9 cellular contexts compared by ENCODE assay signal in the genomic region with DNA sequence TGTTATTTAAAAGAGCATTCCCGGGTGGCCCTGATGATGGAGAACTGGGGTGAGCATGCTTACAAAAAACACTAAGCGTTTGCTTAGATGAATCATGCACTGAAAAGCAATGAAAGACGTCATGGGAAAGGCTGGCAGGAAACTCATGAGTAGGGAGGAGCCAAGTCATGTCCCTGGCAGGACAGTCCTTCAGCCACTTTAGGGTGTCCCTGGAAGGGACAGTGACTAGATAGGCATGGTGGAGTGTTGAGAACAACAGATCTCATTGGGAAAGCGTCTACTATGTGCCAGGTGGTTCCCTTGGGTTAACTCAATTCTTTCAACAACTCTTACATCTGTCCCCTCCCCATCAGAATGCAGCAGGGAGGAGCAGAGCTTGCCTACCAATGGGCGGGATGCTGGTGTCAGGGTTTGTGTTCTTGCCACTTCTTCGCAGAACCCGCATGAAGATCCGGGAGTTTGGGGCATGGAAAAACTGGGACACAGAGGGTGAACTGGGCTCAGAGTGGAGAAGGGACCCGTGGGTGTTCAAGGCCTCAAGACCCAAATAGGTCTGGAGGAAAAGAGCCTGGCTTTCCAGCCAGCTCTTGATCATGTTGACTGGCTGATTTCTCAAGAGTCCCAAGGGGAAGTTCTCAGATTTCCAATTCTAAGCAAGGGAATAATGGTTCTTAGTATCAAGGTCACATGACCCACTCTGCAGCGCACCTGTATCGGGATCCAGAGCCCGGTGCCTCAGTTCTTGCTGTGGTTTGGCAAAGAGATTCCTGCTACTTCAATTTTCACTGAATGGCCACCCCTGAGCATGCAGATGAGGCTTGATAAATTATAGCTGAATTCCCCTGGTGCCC.
DNase-seq lines count a peak whose midpoint lies in the region; ATAC-seq and TF ChIP-seq lines count a peak whose summit lies in the region.
"Had no signal": no experiment of that assay in that cellular context is flagged by ENCODE, and none has a peak within 500 bp of the region (broad histone marks: within the 10 kb centered on the region; RNA-seq: fewer than 3 reads in every experiment).

No MANE protein-coding gene starts in this region.

- POLR2A ChIA-PET in AG04450 (lab: Yijun Ruan, JAX): interaction anchor here (0.8 kb wide), 1 partner anchor 654 kb away, joined by 3 read pairs; a partner anchor contains a TSS

- intact Hi-C loops in lower lobe of right lung (cut with DNase I): no loop called here

- peak; percentile 46 to 49 for ATAC-seq in lower lobe of right lung
- no peak for ATAC-seq in stimulated activated naive B cell treated with anti-CD40 and anti-IgM and Interleukin-4, amounts not matched to agents 10 μg/mL and 1 μg/mL and 100 μg/mL, for 72 hours (replicated peaks)

- peak overlapping the region; percentile 75 for H3K27ac ChIP-seq in AG04450 (ENCODE audit: low read depth, low read length)
- no peak overlapping the region for H3K27ac ChIP-seq in lower lobe of right lung

- H3K9me3 ChIP-seq in AG04450 (ENCODE audit: control insufficient read depth, insufficient read depth, low read length): no peaks in the 10 kb centered on the region; the same call in 1 of the 2 replicates
- no peaks in the 10 kb centered on the region for H3K9me3 ChIP-seq in lower lobe of right lung

- H3K9me3 Mint-ChIP-seq in stimulated activated naive B cell treated with anti-CD40 and anti-IgM and Interleukin-4, amounts not matched to agents 10 μg/mL and 1 μg/mL and 100 μg/mL, for 72 hours: peaks cover under 1 to 8% of the 10 kb centered on the region in 2 donors

- H3K4me1 Mint-ChIP-seq in stimulated activated naive B cell treated with anti-CD40 and anti-IgM and Interleukin-4, amounts not matched to agents 10 μg/mL and 1 μg/mL and 100 μg/mL, for 72 hours: no peaks in the 10 kb centered on the region

- peaks cover 4 to 5% of the 10 kb centered on the region in 2 donors for H3K27me3 Mint-ChIP-seq in stimulated activated naive B cell treated with anti-CD40 and anti-IgM and Interleukin-4, amounts not matched to agents 10 μg/mL and 1 μg/mL and 100 μg/mL, for 72 hours

- H3K27me3 ChIP-seq in AG04450 (ENCODE audit: control insufficient read depth, insufficient read depth, low read length): no peaks in the 10 kb centered on the region
- H3K27me3 ChIP-seq in lower lobe of right lung (ENCODE audit: low read depth): no peaks in the 10 kb centered on the region

- no peak overlapping the region for H3K27ac Mint-ChIP-seq in stimulated activated naive B cell treated with anti-CD40 and anti-IgM and Interleukin-4, amounts not matched to agents 10 μg/mL and 1 μg/mL and 100 μg/mL, for 72 hours

- TF ChIP-seq CTCF in AG04450 (IDR thresholded peaks at IDR 0.05; ENCODE audit: low read depth, low read length) (no peak), lower lobe of right lung (IDR thresholded peaks at IDR 0.05) (no peak)

- no peak overlapping the region for H3K4me3 Mint-ChIP-seq in stimulated activated naive B cell treated with anti-CD40 and anti-IgM and Interleukin-4, amounts not matched to agents 10 μg/mL and 1 μg/mL and 100 μg/mL, for 72 hours

- H3K4me3 ChIP-seq in AG04450 (ENCODE audit: low read depth, low read length): no peak overlapping the region
- H3K4me3 ChIP-seq in lower lobe of right lung: no peak overlapping the region

- no peaks in the 10 kb centered on the region for H3K36me3 ChIP-seq in lower lobe of right lung

- no peaks in the 10 kb centered on the region for H3K4me1 ChIP-seq in lower lobe of right lung

- CTCF ChIA-PET in AG04450 (lab: Charles Lee): no interaction called here

- no peaks in the 10 kb centered on the region for H3K36me3 Mint-ChIP-seq in stimulated activated naive B cell treated with anti-CD40 and anti-IgM and Interleukin-4, amounts not matched to agents 10 μg/mL and 1 μg/mL and 100 μg/mL, for 72 hours

- peak; percentile 83 for DNase-seq in AG04450 (ENCODE audit: low read depth, low spot score)
- DNase-seq in LoVo (ENCODE audit: low spot score): peak; percentile 74
- DNase-seq in cerebellar cortex (ENCODE audit: low spot score): peak; percentile 8
- DNase-seq in lower lobe of right lung: no peak
- no peak for DNase-seq in stimulated activated naive B cell treated with anti-CD40 and anti-IgM and Interleukin-4, amounts not matched to agents 10 μg/mL and 1 μg/mL and 100 μg/mL, for 72 hours
- no peak for DNase-seq in effector CD4-positive, alpha-beta T cell
- no peak for DNase-seq in Kasumi-1 (lab: John Stamatoyannopoulos, UW)
- DNase-seq in Ammon's horn (ENCODE audit: low spot score): no peak
- DNase-seq: T-helper 9 cell had no signal

Comparison
In these comparisons a context has a peak if more than half of its experiments do, and no peak if none do; other contexts are left out.
1. DNase-seq: peak in AG04450 (single experiment), LoVo (single experiment) and cerebellar cortex (single experiment); none in lower lobe of right lung (single experiment), stimulated activated naive B cell treated with anti-CD40 and anti-IgM and Interleukin-4, amounts not matched to agents 10 μg/mL and 1 μg/mL and 100 μg/mL, for 72 hours (single experiment), effector CD4-positive, alpha-beta T cell (single experiment), Kasumi-1 (0 of 2) and Ammon's horn (single experiment).
2. ATAC-seq: peak in lower lobe of right lung (2 of 2); none in stimulated activated naive B cell treated with anti-CD40 and anti-IgM and Interleukin-4, amounts not matched to agents 10 μg/mL and 1 μg/mL and 100 μg/mL, for 72 hours (0 of 2).